Comparison of ENCODE assay signal across 8 cellular contexts in the genomic region with DNA sequence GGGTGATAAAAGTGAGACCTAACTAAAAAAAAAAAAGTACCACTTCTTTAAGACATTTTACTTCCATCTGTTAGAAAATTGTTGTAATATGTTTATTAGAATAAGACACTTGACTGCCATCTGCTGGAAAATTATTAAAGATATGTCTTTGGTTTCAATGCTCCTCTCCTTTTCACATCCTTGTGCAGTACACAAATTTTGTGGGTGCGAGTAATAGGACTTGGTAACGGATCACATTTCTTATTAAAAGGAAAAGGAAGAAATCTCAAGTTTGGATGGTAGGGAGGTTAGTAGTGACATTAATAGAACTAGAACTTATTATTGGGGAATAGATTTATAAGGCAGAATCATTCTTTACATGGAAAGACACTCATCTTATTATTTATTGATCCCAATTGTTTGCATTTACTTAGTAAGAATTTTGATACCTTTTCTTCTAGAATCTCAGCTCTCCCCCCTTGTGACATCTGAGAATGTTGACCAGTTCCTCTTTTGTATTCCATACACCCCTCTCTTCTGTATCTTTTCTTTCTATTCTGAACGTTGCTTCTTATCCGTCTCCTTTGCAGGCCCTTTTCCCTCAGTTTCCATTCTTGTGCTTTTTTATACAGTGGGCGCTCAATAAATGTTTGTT. TPM values are rescaled to one million over a fixed set of nuclear protein-coding genes. Genes with fewer than 3 reads are reported as not detected.
A peak's percentile ranks its signal among the peaks of the same experiment; 100 is the strongest.
DNase-seq lines count a peak whose midpoint lies in the region; ATAC-seq and TF ChIP-seq lines count a peak whose summit lies in the region.

No MANE protein-coding gene starts in this region.

- intact Hi-C loops in OCI-LY7 (cut with micrococcal nuclease; ENCODE audit: unreplicated experiment), result loop anchor here (1.0 to 5.0 kb wide), 3 partner anchors 80 to 276 kb away; no protein-coding TSS in a partner anchor
- intact Hi-C loops in posterior vena cava (cut with DNase I), result no loop called here

- H3K36me3 ChIP-seq in DOHH2 (ENCODE audit: control insufficient read depth, low read length), result no peaks in the 10 kb centered on the region
- no peaks in the 10 kb centered on the region for H3K36me3 ChIP-seq in OCI-LY7 (ENCODE audit: insufficient read depth, low read length)
- no peaks in the 10 kb centered on the region for H3K36me3 ChIP-seq in mucosa of stomach (ENCODE audit: control insufficient read depth, insufficient read depth, low read length)

- no peaks in the 10 kb centered on the region for H3K79me2 ChIP-seq in DOHH2 (ENCODE audit: control insufficient read depth, low read length)
- H3K79me2 ChIP-seq in OCI-LY7 (ENCODE audit: insufficient read depth, low read depth, low read length), result no peaks in the 10 kb centered on the region

- no peaks in the 10 kb centered on the region for H3K9me2 ChIP-seq in DOHH2 (replicated peaks; ENCODE audit: control insufficient read depth, low read length)
- H3K9me2 ChIP-seq in OCI-LY7 (ENCODE audit: insufficient read depth, low read length), result no peaks in the 10 kb centered on the region

- H3K4me2 ChIP-seq in DOHH2 (ENCODE audit: low read length) (peak overlapping the region; percentile 41), OCI-LY7 (ENCODE audit: low read length) (peak overlapping the region; percentile 93)

- H3K27me3 ChIP-seq in DOHH2 (ENCODE audit: control insufficient read depth, low read length) (no peaks in the 10 kb centered on the region), mucosa of stomach (ENCODE audit: control insufficient read depth, insufficient read depth, low read length) (no peaks in the 10 kb centered on the region)

- POLR2A ChIA-PET in OCI-LY7 (lab: Charles Lee), result interaction anchor here (1.7 kb wide), 1 partner anchor 10 kb away, joined by 5 read pairs; no protein-coding TSS in a partner anchor

- ATAC-seq in HG02885 (IDR thresholded peaks at IDR 0.05; ENCODE audit: poor library complexity, unreplicated experiment), result peak; percentile 24

- TF ChIP-seq CTCF in DOHH2 (IDR thresholded peaks at IDR 0.05; ENCODE audit: low read depth, low read length, poor library complexity, severe bottlenecking), result peak; percentile 63
- TF ChIP-seq CTCF in OCI-LY7 (conservative IDR thresholded peaks at IDR 0.05; ENCODE audit: low read length), result peak; percentile 74

- H3K9me3 ChIP-seq in DOHH2 (ENCODE audit: control insufficient read depth, insufficient read depth, low read length) (no peaks in the 10 kb centered on the region), OCI-LY7 (ENCODE audit: low read length) (no peaks in the 10 kb centered on the region), mucosa of stomach (ENCODE audit: control insufficient read depth, low read length) (no peaks in the 10 kb centered on the region)

- H4K20me1 ChIP-seq in DOHH2 (ENCODE audit: control insufficient read depth, insufficient read depth, low read depth, low read length), result no peaks in the 10 kb centered on the region
- no peaks in the 10 kb centered on the region for H4K20me1 ChIP-seq in OCI-LY7 (ENCODE audit: insufficient read depth, low read length)

- peak overlapping the region; percentile 53 for H3K9ac ChIP-seq in mucosa of stomach (ENCODE audit: low read length)

- H3K27ac ChIP-seq in DOHH2 (ENCODE audit: low read depth, low read length), result no peak overlapping the region
- H3K27ac ChIP-seq in OCI-LY7 (ENCODE audit: low read depth, low read length, poor library complexity, severe bottlenecking), result no peak overlapping the region

- H3K4me1 ChIP-seq in DOHH2 (ENCODE audit: control insufficient read depth, low read length) (peaks cover 18% of the 10 kb centered on the region), OCI-LY7 (ENCODE audit: insufficient read depth, low read length, poor library complexity, severe bottlenecking) (peaks cover 17% of the 10 kb centered on the region), mucosa of stomach (ENCODE audit: control insufficient read depth, insufficient read depth, low read length) (peaks cover 18% of the 10 kb centered on the region)

- H3K4me3 ChIP-seq in DOHH2 (ENCODE audit: low read length), result no peak overlapping the region
- H3K4me3 ChIP-seq in OCI-LY7 (ENCODE audit: low read depth, low read length, poor library complexity, severe bottlenecking), result peak overlapping the region; percentile 65
- peak overlapping the region; percentile 23 for H3K4me3 ChIP-seq in mucosa of stomach (ENCODE audit: low read length)

- H3F3A ChIP-seq in DOHH2 (ENCODE audit: control insufficient read depth, insufficient read depth), result no peaks in the 10 kb centered on the region

- DNase-seq in OCI-LY7 (ENCODE audit: low spot score) (peak; percentile 68), dedifferentiated amniotic fluid mesenchymal stem cell (ENCODE audit: extremely low spot score) (peak; percentile 79), NCI-H1930 (lab: John Stamatoyannopoulos, UW) (no peak), posterior vena cava (ENCODE audit: low spot score) (no peak)
- DNase-seq in NK-92 treated with Interleukin-12 subunit alpha and Interleukin-12 subunit beta, amount 100 ng/mL, for 24 hours (lab: John Stamatoyannopoulos, UW), result no peak

- no TSS peak for BruUV-seq in OCI-LY7 (replicated peaks; lab: Mats Ljungman, UMichigan)

- peak overlapping the region; percentile 93 for H2AFZ ChIP-seq in OCI-LY7 (ENCODE audit: low read length)

- CTCF ChIA-PET in OCI-LY7 (lab: Charles Lee; ENCODE audit: unreplicated experiment), result no interaction called here

RNA-seq across cellular contexts. Expression of gene RPA3, which starts 43.0 kb away (rescaled TPM):
- total RNA-seq in OCI-LY7 (2014; rRNA removed; shearing (Covaris generic)), result 53.0 and 66.3 TPM in 2 replicates
- total RNA-seq in OCI-LY7 (2022) (110 and 111 TPM in 2 replicates), posterior vena cava (10 to 100 TPM; 17.0 to 18.2 TPM)

Comparison
In these comparisons a context has a peak if more than half of its experiments do, and no peak if none do; other contexts are left out.
1. DNase-seq: peak in OCI-LY7 (single experiment) and dedifferentiated amniotic fluid mesenchymal stem cell (single experiment); none in NCI-H1930 (0 of 2), posterior vena cava (single experiment) and NK-92 treated with Interleukin-12 subunit alpha and Interleukin-12 subunit beta, amount 100 ng/mL, for 24 hours (single experiment).